In the genomic region with DNA sequence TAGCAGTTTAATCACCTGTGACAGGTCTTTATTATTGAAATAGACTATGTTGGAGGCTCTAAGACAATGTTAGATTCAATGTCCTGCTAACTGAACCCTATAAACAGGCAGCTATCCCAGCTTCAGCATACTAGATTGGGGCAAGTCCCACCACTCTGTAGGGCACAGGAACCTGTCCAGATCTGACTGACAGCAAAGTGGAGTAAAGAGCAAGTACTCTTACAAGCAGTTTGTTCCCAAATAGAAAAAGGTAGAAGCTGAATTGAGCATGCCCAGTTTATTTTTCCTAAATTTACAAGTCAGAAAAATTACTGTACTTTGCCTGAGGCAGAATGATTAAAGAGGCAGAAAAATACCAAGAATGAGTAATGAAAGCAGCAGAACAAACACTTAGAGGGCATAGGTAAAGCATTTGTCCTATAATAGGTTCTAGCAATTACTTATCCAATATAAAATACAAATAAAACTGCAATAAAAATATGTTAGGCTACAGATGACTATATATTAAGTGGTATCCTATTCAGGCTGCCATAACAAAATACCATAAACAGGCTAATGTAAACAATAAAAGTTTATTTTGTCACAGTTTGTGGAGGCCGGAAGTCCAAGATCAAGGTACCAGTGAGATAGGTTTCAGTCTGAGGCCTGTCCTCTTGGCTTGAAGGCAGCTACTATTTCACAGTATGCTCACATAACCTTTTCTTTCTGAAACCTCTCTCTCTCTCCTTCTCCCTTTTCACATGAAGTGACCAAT, we compare ENCODE assay signal across 15 cellular contexts.
"Had no signal": no experiment of that assay in that cellular context is flagged by ENCODE, and none has a peak within 500 bp of the region (broad histone marks: within the 10 kb centered on the region; RNA-seq: fewer than 3 reads in every experiment).

No MANE protein-coding gene starts in this region.

- ATAC-seq: activated CD4-positive, alpha-beta T cell treated with anti-CD3 and anti-CD28 coated beads for 36 hours; activated naive CD4-positive, alpha-beta T cell treated with anti-CD3 and anti-CD28 coated beads, Interleukin-2, amount 50 U/mL, for 72 hours; activated T-cell treated with anti-CD3 and anti-CD28 coated beads, Interleukin-2, amount 50 U/mL, for 4 hours; heart left ventricle; left colon; stimulated activated naive B cell treated with anti-CD40 and anti-IgM and Interleukin-4, amounts not matched to agents 10 μg/mL and 1 μg/mL and 100 μg/mL, for 72 hours had no signal

- DNase-seq: activated CD4-positive, alpha-beta memory T cell treated with anti-CD3 and anti-CD28 coated beads, Interleukin-2, amount 10 ng/mL, durations not matched to agents 7 days and 5 days; activated CD4-positive, alpha-beta T cell treated with anti-CD3 and anti-CD28 coated beads for 36 hours; activated effector memory CD4-positive, alpha-beta T cell treated with anti-CD3 and anti-CD28 coated beads, Interleukin-2, amount 50 U/mL, for 16 hours; activated T-cell treated with anti-CD3 and anti-CD28 coated beads, Interleukin-2, amount 50 U/mL, for 4 hours; cortex of kidney; effector CD8-positive, alpha-beta T cell; heart left ventricle; left colon; naive B cell; retina; stimulated activated CD4-positive, alpha-beta T cell treated with anti-CD3 and anti-CD28 coated beads, Interleukin-4, amount 100 ng/mL, for 1 hour; stimulated activated naive B cell treated with anti-CD40 and anti-IgM and Interleukin-4, amounts not matched to agents 10 μg/mL and 1 μg/mL and 100 μg/mL, for 72 hours; thyroid gland had no signal

- H3K27ac ChIP-seq: heart left ventricle, parathyroid adenoma, thyroid gland had no signal
